Comparison of ENCODE assay signal across 9 cellular contexts in genomic region chrX:71095971-71096701, GRCh38. TPM values are rescaled to one million over a fixed set of nuclear protein-coding genes. Genes with fewer than 3 reads are reported as not detected.
DNase-seq lines count a peak whose midpoint lies in the region; ATAC-seq and TF ChIP-seq lines count a peak whose summit lies in the region.
"Had no signal": no experiment of that assay in that cellular context is flagged by ENCODE, and none has a peak within 500 bp of the region (broad histone marks: within the 10 kb centered on the region; RNA-seq: fewer than 3 reads in every experiment).

No MANE protein-coding gene starts in this region.

- H3K27me3 ChIP-seq in gastrocnemius medialis: no peaks in the 10 kb centered on the region
- H3K27me3 ChIP-seq: SJSA1 had no signal

- in situ Hi-C loops in Caki2 (cut with HindIII; ENCODE audit: low pct_unique_long_range_greater_than_20kb, low sequenced_read_pairs) (no loop called here), gastrocnemius medialis (cut with MboI; ENCODE audit: low sequenced_read_pairs in 4 of 4) (no loop called here)

- no peaks in the 10 kb centered on the region for H3K9me3 Mint-ChIP-seq in activated naive CD8-positive, alpha-beta T cell treated with anti-CD3 and anti-CD28 coated beads, Interleukin-2, amount 50 U/mL, for 24 hours

- peak overlapping the region; percentile 87 for H3K4me3 Mint-ChIP-seq in activated naive CD8-positive, alpha-beta T cell treated with anti-CD3 and anti-CD28 coated beads, Interleukin-2, amount 50 U/mL, for 24 hours

- TF ChIP-seq POLR2A in gastrocnemius medialis (IDR thresholded peaks at IDR 0.05): peak in 1 of 2 donors; percentile 40

- peak overlapping the region; percentile 74 to 87 (median 84) for H3K27ac ChIP-seq in gastrocnemius medialis
- H3K27ac ChIP-seq: SJSA1 had no signal

- H3K27me3 Mint-ChIP-seq in activated naive CD8-positive, alpha-beta T cell treated with anti-CD3 and anti-CD28 coated beads, Interleukin-2, amount 50 U/mL, for 24 hours: no peaks in the 10 kb centered on the region

- no peaks in the 10 kb centered on the region for H3K36me3 Mint-ChIP-seq in activated naive CD8-positive, alpha-beta T cell treated with anti-CD3 and anti-CD28 coated beads, Interleukin-2, amount 50 U/mL, for 24 hours (ENCODE audit: low read depth)

- no peaks in the 10 kb centered on the region for H3K9me3 ChIP-seq in gastrocnemius medialis
- H3K9me3 ChIP-seq: SJSA1 had no signal

- peak; percentile 9 for DNase-seq in Caki2 (ENCODE audit: low read depth)
- peak; percentile 68 for DNase-seq in NCI-H1436 (lab: John Stamatoyannopoulos, UW)
- DNase-seq in activated naive CD8-positive, alpha-beta T cell treated with anti-CD3 and anti-CD28 coated beads, Interleukin-2, amount 50 U/mL, for 24 hours: no peak
- DNase-seq in hippocampal formation (lab: John Stamatoyannopoulos, UW): peak; percentile 9 to 38
- peak in 1 of 2 donors; percentile 50 for DNase-seq in gastrocnemius medialis
- DNase-seq in stimulated activated CD4-positive, alpha-beta T cell treated with anti-CD3 and anti-CD28 coated beads, Interleukin-15, amount 100 ng/mL, for 24 hours: no peak
- DNase-seq in MV-4-11 (lab: John Stamatoyannopoulos, UW): no peak

- peak; percentile 18 for ATAC-seq in GM21367 (IDR thresholded peaks at IDR 0.05; ENCODE audit: unreplicated experiment)
- peak; percentile 27 for ATAC-seq in activated naive CD8-positive, alpha-beta T cell treated with anti-CD3 and anti-CD28 coated beads, Interleukin-2, amount 50 U/mL, for 24 hours
- peak; percentile 84 to 85 for ATAC-seq in gastrocnemius medialis

- intact Hi-C loops in gastrocnemius medialis (cut with DNase I; ENCODE audit: low total_unique reads): loop anchor here (1.0 to 2.0 kb wide), 3 partner anchors 22 to 83 kb away; partner anchors contain the start of genes MED12 and SNX12

- peaks cover 31% of the 10 kb centered on the region for H3K4me1 Mint-ChIP-seq in activated naive CD8-positive, alpha-beta T cell treated with anti-CD3 and anti-CD28 coated beads, Interleukin-2, amount 50 U/mL, for 24 hours

- H3K4me3 ChIP-seq in gastrocnemius medialis: peak overlapping the region; percentile 62 to 71 (median 66)

- no peak for TF ChIP-seq CTCF in gastrocnemius medialis (IDR thresholded peaks at IDR 0.05 in 4 of 5, conservative IDR thresholded peaks at IDR 0.05 in 1 of 5)

- peak overlapping the region; percentile 84 for H3K27ac Mint-ChIP-seq in activated naive CD8-positive, alpha-beta T cell treated with anti-CD3 and anti-CD28 coated beads, Interleukin-2, amount 50 U/mL, for 24 hours

- no peaks in the 10 kb centered on the region for H3K36me3 ChIP-seq in gastrocnemius medialis
- H3K36me3 ChIP-seq: SJSA1 had no signal

- H3K4me1 ChIP-seq in gastrocnemius medialis: peaks cover 9% of the 10 kb centered on the region in 2 donors
- H3K4me1 ChIP-seq: SJSA1 had no signal

RNA-seq across cellular contexts. Expression of gene FOXO4, which starts 0.5 kb away (rescaled TPM):
- 0.41 and 1.3 TPM in 2 replicates for total RNA-seq in Caki2 (2014; rRNA removed; shearing (Covaris generic); ENCODE audit: low replicate concordance)
- 10 to 100 TPM; 35.2 to 48.0 (median 41.8) TPM for total RNA-seq in gastrocnemius medialis
- total RNA-seq: SJSA1 had no signal

RNA-seq across cellular contexts. Expression of gene CXorf65, which starts 10.4 kb away (rescaled TPM):
- total RNA-seq in Caki2 (2014; rRNA removed; shearing (Covaris generic); ENCODE audit: low replicate concordance): not detected in 2 replicates
- not detected for total RNA-seq in gastrocnemius medialis
- total RNA-seq: SJSA1 had no signal

RNA-seq across cellular contexts. Expression of gene IL2RG, which starts 15.2 kb away (rescaled TPM):
- not detected in 2 replicates for total RNA-seq in Caki2 (2014; rRNA removed; shearing (Covaris generic); ENCODE audit: low replicate concordance)
- total RNA-seq in gastrocnemius medialis: 1 to 10 TPM in 2 of 4 donors, under 1 TPM in 1, not detected in 1; 0.78 to 3.6 (median 1.3) TPM
- total RNA-seq: SJSA1 had no signal

RNA-seq across cellular contexts. Expression of gene MED12, which starts 22.3 kb away (rescaled TPM):
- total RNA-seq in Caki2 (2014; rRNA removed; shearing (Covaris generic); ENCODE audit: low replicate concordance): 4.8 and 6.7 TPM in 2 replicates
- total RNA-seq in gastrocnemius medialis: 10 to 100 TPM; 11.8 to 25.5 (median 17.4) TPM
- total RNA-seq: SJSA1 had no signal

RNA-seq across cellular contexts. Expression of gene SNX12, which starts 28.0 kb away (rescaled TPM):
- total RNA-seq in Caki2 (2014; rRNA removed; shearing (Covaris generic); ENCODE audit: low replicate concordance): 65.7 and 98.8 TPM in 2 replicates
- total RNA-seq in gastrocnemius medialis: 10 to 100 TPM; 31.7 to 66.9 (median 43.4) TPM

Comparison
In these comparisons a context has a peak if more than half of its experiments do, and no peak if none do; other contexts are left out.
1. DNase-seq: peak in Caki2 (single experiment), NCI-H1436 (single experiment) and hippocampal formation (2 of 2); none in activated naive CD8-positive, alpha-beta T cell treated with anti-CD3 and anti-CD28 coated beads, Interleukin-2, amount 50 U/mL, for 24 hours (single experiment), stimulated activated CD4-positive, alpha-beta T cell treated with anti-CD3 and anti-CD28 coated beads, Interleukin-15, amount 100 ng/mL, for 24 hours (single experiment) and MV-4-11 (single experiment).
2. ATAC-seq: peak in every context shown above with its lines; median percentile 84 in gastrocnemius medialis; 27 in activated naive CD8-positive, alpha-beta T cell treated with anti-CD3 and anti-CD28 coated beads, Interleukin-2, amount 50 U/mL, for 24 hours; 18 in GM21367.
3. RNA of gene FOXO4, which starts 0.5 kb away (total RNA-seq): 35.2 to 48.0 TPM in gastrocnemius medialis; 0.41 to 1.3 TPM in Caki2; every median in the first group is over 10 times any median in the second.